2 cellular contexts compared by ENCODE assay signal in the genomic region with DNA sequence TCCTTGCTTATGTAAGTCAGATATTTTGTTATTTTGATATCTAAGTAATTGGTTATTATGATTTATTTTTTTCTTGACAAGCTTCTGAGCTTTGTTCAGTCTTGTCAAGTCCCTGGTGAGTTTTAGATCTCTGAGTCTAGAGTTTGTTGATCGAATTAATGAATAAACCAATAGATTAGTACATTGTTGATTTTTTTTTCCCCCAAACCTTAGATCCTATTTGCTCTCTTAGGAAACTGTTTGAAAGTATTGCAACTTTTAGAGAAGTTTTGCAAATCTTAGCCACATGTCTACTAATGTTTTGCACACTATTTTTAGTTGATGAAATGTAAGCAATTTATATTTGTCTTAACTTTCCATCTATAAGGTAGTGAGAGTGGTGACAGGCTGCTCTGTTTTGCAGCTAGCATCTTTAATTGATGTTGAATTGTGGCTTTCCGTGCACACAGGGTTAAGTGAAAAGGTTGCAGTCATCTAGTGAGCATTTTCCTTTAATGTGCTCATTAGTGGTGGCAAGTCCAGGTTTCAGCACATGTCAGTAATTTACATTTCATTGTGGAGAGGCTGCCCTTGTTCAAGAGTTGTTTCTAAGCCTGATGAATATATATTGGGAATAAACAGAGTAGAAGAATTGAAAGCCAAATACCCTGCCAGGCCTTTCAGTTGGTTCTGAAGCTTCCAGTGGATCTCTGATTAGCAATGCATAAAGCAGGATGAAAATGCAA.
TF ChIP-seq lines count a peak whose summit lies in the region.

No MANE protein-coding gene starts in this region.

TF ChIP-seq in liver, 16 proteins besides CTCF, POLR2A, EP300 and RAD21:
- TF ChIP-seq, protein P1, sequence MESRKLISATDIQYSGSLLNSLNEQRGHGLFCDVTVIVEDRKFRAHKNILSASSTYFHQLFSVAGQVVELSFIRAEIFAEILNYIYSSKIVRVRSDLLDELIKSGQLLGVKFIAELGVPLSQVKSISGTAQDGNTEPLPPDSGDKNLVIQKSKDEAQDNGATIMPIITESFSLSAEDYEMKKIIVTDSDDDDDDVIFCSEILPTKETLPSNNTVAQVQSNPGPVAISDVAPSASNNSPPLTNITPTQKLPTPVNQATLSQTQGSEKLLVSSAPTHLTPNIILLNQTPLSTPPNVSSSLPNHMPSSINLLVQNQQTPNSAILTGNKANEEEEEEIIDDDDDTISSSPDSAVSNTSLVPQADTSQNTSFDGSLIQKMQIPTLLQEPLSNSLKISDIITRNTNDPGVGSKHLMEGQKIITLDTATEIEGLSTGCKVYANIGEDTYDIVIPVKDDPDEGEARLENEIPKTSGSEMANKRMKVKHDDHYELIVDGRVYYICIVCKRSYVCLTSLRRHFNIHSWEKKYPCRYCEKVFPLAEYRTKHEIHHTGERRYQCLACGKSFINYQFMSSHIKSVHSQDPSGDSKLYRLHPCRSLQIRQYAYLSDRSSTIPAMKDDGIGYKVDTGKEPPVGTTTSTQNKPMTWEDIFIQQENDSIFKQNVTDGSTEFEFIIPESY (IDR thresholded peaks at IDR 0.05): peak; percentile 31
- no peak for TF ChIP-seq NR2F2 (IDR thresholded peaks at IDR 0.05)
- TF ChIP-seq FOXA2 (IDR thresholded peaks at IDR 0.05): peak; percentile 21
- no peak for TF ChIP-seq REST (IDR thresholded peaks at IDR 0.05)
- TF ChIP-seq FOXA1 (IDR thresholded peaks at IDR 0.05): no peak
- TF ChIP-seq JUND (IDR thresholded peaks at IDR 0.05): peak in 1 of 2 donors; percentile 16
- TF ChIP-seq HNF4G (IDR thresholded peaks at IDR 0.05): no peak
- peak; percentile 32 to 38 for TF ChIP-seq HNF4A (conservative IDR thresholded peaks at IDR 0.05)
- TF ChIP-seq RXRA (IDR thresholded peaks at IDR 0.05): peak; percentile 23 to 51

TF ChIP-seq in HepG2, 621 proteins besides CTCF, POLR2A, EP300 and RAD21 (continued from another document):
- TF ChIP-seq, protein P2, sequence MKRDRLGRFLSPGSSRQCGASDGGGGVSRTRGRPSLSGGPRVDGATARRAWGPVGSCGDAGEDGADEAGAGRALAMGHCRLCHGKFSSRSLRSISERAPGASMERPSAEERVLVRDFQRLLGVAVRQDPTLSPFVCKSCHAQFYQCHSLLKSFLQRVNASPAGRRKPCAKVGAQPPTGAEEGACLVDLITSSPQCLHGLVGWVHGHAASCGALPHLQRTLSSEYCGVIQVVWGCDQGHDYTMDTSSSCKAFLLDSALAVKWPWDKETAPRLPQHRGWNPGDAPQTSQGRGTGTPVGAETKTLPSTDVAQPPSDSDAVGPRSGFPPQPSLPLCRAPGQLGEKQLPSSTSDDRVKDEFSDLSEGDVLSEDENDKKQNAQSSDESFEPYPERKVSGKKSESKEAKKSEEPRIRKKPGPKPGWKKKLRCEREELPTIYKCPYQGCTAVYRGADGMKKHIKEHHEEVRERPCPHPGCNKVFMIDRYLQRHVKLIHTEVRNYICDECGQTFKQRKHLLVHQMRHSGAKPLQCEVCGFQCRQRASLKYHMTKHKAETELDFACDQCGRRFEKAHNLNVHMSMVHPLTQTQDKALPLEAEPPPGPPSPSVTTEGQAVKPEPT (CRISPR knock-in tag; IDR thresholded peaks at IDR 0.05; ENCODE audit: low read depth): no peak
TF ChIP-seq in HepG2: peak in this region for 0.
